Comparison of ENCODE assay signal across 8 cellular contexts in genomic region chr22:40196628-40197027, GRCh38. TPM values are rescaled to one million over a fixed set of nuclear protein-coding genes. Genes with fewer than 3 reads are reported as not detected.
DNase-seq lines count a peak whose midpoint lies in the region; ATAC-seq, FAIRE-seq and TF ChIP-seq lines count a peak whose summit lies in the region.

No MANE protein-coding gene starts in this region.

- H3K36me3 Mint-ChIP-seq in T-helper 1 cell treated with Interleukin-12 subunit alpha and Interleukin-12 subunit beta and Interleukin-4 antibody, amounts not matched to agents 30 μg/mL and 1 μg/mL, for 36 hours (ENCODE audit: low read depth): peaks cover 12% of the 10 kb centered on the region

- no peaks in the 10 kb centered on the region for H3K9me3 Mint-ChIP-seq in T-helper 1 cell treated with Interleukin-12 subunit alpha and Interleukin-12 subunit beta and Interleukin-4 antibody, amounts not matched to agents 30 μg/mL and 1 μg/mL, for 36 hours

- peak overlapping the region; percentile 9 for H3K27ac Mint-ChIP-seq in T-helper 1 cell treated with Interleukin-12 subunit alpha and Interleukin-12 subunit beta and Interleukin-4 antibody, amounts not matched to agents 30 μg/mL and 1 μg/mL, for 36 hours

- H3K9me3 ChIP-seq in kidney (ENCODE audit: control insufficient read depth in 1 of 2, low read length in 2 of 2): no peaks in the 10 kb centered on the region
- no peaks in the 10 kb centered on the region for H3K9me3 ChIP-seq in upper lobe of right lung

- H3K27ac ChIP-seq in kidney (ENCODE audit: low read depth in 2 of 2, low read length in 2 of 2) (no peak overlapping the region), upper lobe of right lung (no peak overlapping the region)

- TF ChIP-seq CTCF in GM12865 (IDR thresholded peaks at IDR 0.05; ENCODE audit: insufficient read depth, low read depth, low read length, missing control alignments): no peak
- no peak for TF ChIP-seq CTCF in epithelial cell of esophagus (IDR thresholded peaks at IDR 0.05; ENCODE audit: insufficient read depth, low read depth, low read length, missing control alignments)
- TF ChIP-seq CTCF in kidney (IDR thresholded peaks at IDR 0.05; ENCODE audit: borderline replicate concordance, extremely low read depth, insufficient read depth): no peak
- no peak for TF ChIP-seq CTCF in upper lobe of right lung (IDR thresholded peaks at IDR 0.05)

- H3K27me3 Mint-ChIP-seq in T-helper 1 cell treated with Interleukin-12 subunit alpha and Interleukin-12 subunit beta and Interleukin-4 antibody, amounts not matched to agents 30 μg/mL and 1 μg/mL, for 36 hours (ENCODE audit: low read depth): no peaks in the 10 kb centered on the region

- no peak for FAIRE-seq in kidney (lab: Jason Lieb, UNC)

- DNase-seq in GM12865 (ENCODE audit: low read depth) (peak; percentile 29), epithelial cell of esophagus (ENCODE audit: low read depth) (peak; percentile 92), skeletal muscle cell (ENCODE audit: low read depth) (peak; percentile 73), kidney (no peak), upper lobe of right lung (no peak), NCI-H82 (lab: John Stamatoyannopoulos, UW) (no peak)

- no peaks in the 10 kb centered on the region for H3K27me3 ChIP-seq in upper lobe of right lung

- H3K4me3 Mint-ChIP-seq in T-helper 1 cell treated with Interleukin-12 subunit alpha and Interleukin-12 subunit beta and Interleukin-4 antibody, amounts not matched to agents 30 μg/mL and 1 μg/mL, for 36 hours: no peak overlapping the region

- H3K36me3 ChIP-seq in kidney (ENCODE audit: control insufficient read depth in 1 of 2, insufficient read depth in 2 of 2, low read length in 2 of 2): no peaks in the 10 kb centered on the region
- no peaks in the 10 kb centered on the region for H3K36me3 ChIP-seq in upper lobe of right lung

- H3K4me3 ChIP-seq in GM12865 (ENCODE audit: low read depth, low read length) (no peak overlapping the region), epithelial cell of esophagus (ENCODE audit: low read length) (no peak overlapping the region), skeletal muscle cell (ENCODE audit: low read depth, low read length) (no peak overlapping the region), kidney (ENCODE audit: low read length in 2 of 2) (no peak overlapping the region), upper lobe of right lung (no peak overlapping the region)

- no peak overlapping the region for H3K9ac ChIP-seq in kidney (ENCODE audit: low read length in 2 of 2)

- H3K4me1 Mint-ChIP-seq in T-helper 1 cell treated with Interleukin-12 subunit alpha and Interleukin-12 subunit beta and Interleukin-4 antibody, amounts not matched to agents 30 μg/mL and 1 μg/mL, for 36 hours (ENCODE audit: low read depth): peaks cover 38% of the 10 kb centered on the region

- intact Hi-C loops in kidney (cut with DNase I) (no loop called here), upper lobe of right lung (cut with DNase I) (no loop called here)

- H3K4me1 ChIP-seq in kidney (ENCODE audit: control insufficient read depth in 1 of 2, insufficient read depth in 1 of 2, low read depth in 1 of 2, low read length in 2 of 2) (peaks cover 3 to 14% of the 10 kb centered on the region in 2 donors), upper lobe of right lung (peaks cover 30% of the 10 kb centered on the region)

- ATAC-seq in GM18909 (IDR thresholded peaks at IDR 0.05; ENCODE audit: poor library complexity, unreplicated experiment): no peak
- ATAC-seq in upper lobe of right lung: no peak

RNA-seq across cellular contexts. Expression of gene TNRC6B, which starts 18.9 kb away (rescaled TPM):
- total RNA-seq in kidney (63.2 TPM), upper lobe of right lung (46.4 TPM)
- 2.7 TPM for polyA plus RNA-seq in kidney (ENCODE audit: insufficient read depth, low read depth, low replicate concordance)

Comparison
In these comparisons a context has a peak if more than half of its experiments do, and no peak if none do; other contexts are left out.
1. DNase-seq: peak in GM12865 (single experiment), epithelial cell of esophagus (single experiment) and skeletal muscle cell (single experiment); none in kidney (single experiment), upper lobe of right lung (single experiment) and NCI-H82 (single experiment).